In genomic region chr17:43020789-43021738, GRCh38 we compare ENCODE assay signal across 1 cellular context.
TF ChIP-seq lines count a peak whose summit lies in the region.

No MANE protein-coding gene starts in this region.

TF ChIP-seq in HepG2, 621 proteins besides CTCF, POLR2A, EP300 and RAD21 (continued from another document and continues in another):
- TF ChIP-seq CEBPB (IDR thresholded peaks at IDR 0.05; ENCODE audit: borderline replicate concordance, low read depth, low read length) (peak; percentile 31; the same call in 1 of the 2 replicates), SP5 (CRISPR knock-in tag; IDR thresholded peaks at IDR 0.05; ENCODE audit: borderline replicate concordance, low read depth) (peak; percentile 77), CSRNP1 (CRISPR knock-in tag; IDR thresholded peaks at IDR 0.05) (no peak), HNF1B (CRISPR knock-in tag; IDR thresholded peaks at IDR 0.05) (peak; percentile 72; the same call in 1 of the 2 replicates), ZNF770 (CRISPR knock-in tag; IDR thresholded peaks at IDR 0.05) (no peak), HOMEZ (CRISPR knock-in tag; IDR thresholded peaks at IDR 0.05; ENCODE audit: low read depth) (peak; percentile 54; the same call in 1 of the 2 replicates), ZFAT (CRISPR knock-in tag; conservative IDR thresholded peaks at IDR 0.05) (0 out of 2 replicates have a peak, but pooled peaks have one; percentile 11), FOSL2 (CRISPR knock-in tag; IDR thresholded peaks at IDR 0.05) (peak; percentile 89), ZNF350 (CRISPR knock-in tag; IDR thresholded peaks at IDR 0.05; ENCODE audit: borderline replicate concordance, low read depth) (peak; percentile 73; the same call in 1 of the 2 replicates), PTBP1 (IDR thresholded peaks at IDR 0.05; ENCODE audit: low read depth, low read length, poor library complexity, severe bottlenecking) (peak; percentile 31), FOXP1 (IDR thresholded peaks at IDR 0.05) (no peak), FOXP1 (CRISPR knock-in tag; IDR thresholded peaks at IDR 0.05) (peak; percentile 22; the same call in 1 of the 2 replicates), EEA1 (CRISPR knock-in tag; IDR thresholded peaks at IDR 0.05; ENCODE audit: borderline replicate concordance) (no peak), NR2F1 (CRISPR knock-in tag; IDR thresholded peaks at IDR 0.05) (0 out of 4 replicates have a peak, but pooled peaks of 1 of the 2 experiments have one; percentile 43), BHLHE40 (IDR thresholded peaks at IDR 0.05; ENCODE audit: low read length) (peak; percentile 70), GATAD1 (CRISPR knock-in tag; IDR thresholded peaks at IDR 0.05) (peak; percentile 22), ZMAT3 (CRISPR knock-in tag; conservative IDR thresholded peaks at IDR 0.05) (0 out of 2 replicates have a peak, but pooled peaks have one; percentile 29), CENPT (CRISPR knock-in tag; IDR thresholded peaks at IDR 0.05; ENCODE audit: low read depth) (no peak), FOXA1 (IDR thresholded peaks at IDR 0.05) (no peak), FOXA1 (CRISPR knock-in tag; IDR thresholded peaks at IDR 0.05) (no peak), SOX13 (IDR thresholded peaks at IDR 0.05) (no peak), SOX13 (CRISPR knock-in tag; conservative IDR thresholded peaks at IDR 0.05 in 1 of 2, IDR thresholded peaks at IDR 0.05 in 1 of 2) (peak in 1 of 2 experiments; percentile 41; a peak in 1 of 4 replicates), THAP8 (CRISPR knock-in tag; IDR thresholded peaks at IDR 0.05; ENCODE audit: borderline replicate concordance) (no peak), ZNF607 (CRISPR knock-in tag; IDR thresholded peaks at IDR 0.05; ENCODE audit: borderline replicate concordance) (no peak), ZNF329 (CRISPR knock-in tag; IDR thresholded peaks at IDR 0.05; ENCODE audit: low read depth) (no peak), CBFB (CRISPR knock-in tag; IDR thresholded peaks at IDR 0.05) (peak; percentile 61; the same call in 1 of the 2 replicates), SUZ12 (IDR thresholded peaks at IDR 0.05; ENCODE audit: low read depth, low read length) (no peak), ZFP90 (CRISPR knock-in tag; IDR thresholded peaks at IDR 0.05; ENCODE audit: borderline replicate concordance) (no peak), DMAP1 (CRISPR knock-in tag; IDR thresholded peaks at IDR 0.05) (peak; percentile 64; the same call in 1 of the 2 replicates), ZNF687 (CRISPR knock-in tag; IDR thresholded peaks at IDR 0.05) (peak; percentile 78), TFDP2 (CRISPR knock-in tag; IDR thresholded peaks at IDR 0.05) (peak; percentile 12; the same call in 1 of the 2 replicates), ARID5B (CRISPR knock-in tag; IDR thresholded peaks at IDR 0.05) (peak; percentile 61), ZNF446 (CRISPR knock-in tag; IDR thresholded peaks at IDR 0.05) (no peak), ZFP37 (CRISPR knock-in tag; IDR thresholded peaks at IDR 0.05; ENCODE audit: borderline replicate concordance) (peak; percentile 23; the same call in 1 of the 2 replicates), ZNF343 (CRISPR knock-in tag; IDR thresholded peaks at IDR 0.05) (0 out of 2 replicates have a peak, but pooled peaks have one; percentile 17), SIN3B (IDR thresholded peaks at IDR 0.05; ENCODE audit: low read length) (0 out of 2 replicates have a peak, but pooled peaks have one; percentile 22), KDM5B (CRISPR knock-in tag; IDR thresholded peaks at IDR 0.05; ENCODE audit: borderline replicate concordance) (peak; percentile 37; the same call in 1 of the 2 replicates), JUND (CRISPR knock-in tag; IDR thresholded peaks at IDR 0.05) (0 out of 2 replicates have a peak, but pooled peaks have one; percentile 44), ZNF558 (CRISPR knock-in tag; IDR thresholded peaks at IDR 0.05; ENCODE audit: borderline replicate concordance) (peak; percentile 85), GMEB1 (CRISPR knock-in tag; IDR thresholded peaks at IDR 0.05; ENCODE audit: borderline replicate concordance) (no peak; the same call in 1 of the 2 replicates), SMAD3 (CRISPR knock-in tag; IDR thresholded peaks at IDR 0.05) (no peak), FOXK1 (CRISPR knock-in tag; IDR thresholded peaks at IDR 0.05; ENCODE audit: borderline replicate concordance, low read depth) (peak; percentile 34; the same call in 1 of the 2 replicates), KLF16 (CRISPR knock-in tag; IDR thresholded peaks at IDR 0.05) (peak in 1 of 2 experiments; percentile 69; a peak in 1 of 4 replicates)
